26 cellular contexts compared by ENCODE assay signal in the genomic region with DNA sequence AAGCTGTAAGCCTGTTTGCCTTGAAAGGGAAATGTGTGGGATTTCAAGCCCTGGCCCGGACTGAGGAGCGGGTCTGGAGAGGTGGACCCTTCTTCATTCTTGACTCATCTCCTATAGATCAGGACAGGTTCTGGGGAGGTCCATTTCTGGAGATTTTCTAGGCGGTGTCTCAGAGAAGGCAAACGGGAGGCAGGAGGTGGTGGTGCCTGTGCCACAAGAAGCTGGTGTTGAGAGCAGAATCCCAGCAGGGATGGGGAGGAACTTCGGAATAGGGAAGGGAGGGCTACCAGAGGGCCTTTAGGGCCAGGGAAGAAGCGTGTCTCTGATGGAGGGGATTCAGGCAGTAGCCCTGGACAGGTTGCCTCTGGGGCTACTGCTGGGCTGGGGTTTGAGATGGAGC.
DNase-seq lines count a peak whose midpoint lies in the region; ATAC-seq and TF ChIP-seq lines count a peak whose summit lies in the region.
"Had no signal": no experiment of that assay in that cellular context is flagged by ENCODE, and none has a peak within 500 bp of the region (broad histone marks: within the 10 kb centered on the region; RNA-seq: fewer than 3 reads in every experiment).

No MANE protein-coding gene starts in this region.

- intact Hi-C loops in IMR-90 (cut with micrococcal nuclease) (loop anchor here (5.0 kb wide), 1 partner anchor 90 kb away; no protein-coding TSS in a partner anchor), upper lobe of right lung (cut with DNase I) (no loop called here)

- TF ChIP-seq RAD21 in IMR-90 (IDR thresholded peaks at IDR 0.05; ENCODE audit: low read length) = no peak

- in situ Hi-C loops in IMR-90 (cut with MboI; ENCODE audit: low sequenced_read_pairs) = loop anchor here (25.0 kb wide), 1 partner anchor 1655 kb away; a partner anchor contains a TSS

- peak overlapping the region; percentile 11; the same call in 1 of the 2 replicates for H3K18ac ChIP-seq in IMR-90 (ENCODE audit: low read depth, low read length)
- H3K18ac ChIP-seq in mesenchymal stem cell (ENCODE audit: low read depth in 1 of 2, low read length in 2 of 2) = no peak overlapping the region

- CTCF ChIA-PET in IMR-90 (lab: Yijun Ruan, JAX) = no interaction called here

- peak overlapping the region; percentile 4 to 54; a peak in 3 of 4 replicates for H4K8ac ChIP-seq in IMR-90 (ENCODE audit: low read depth in 2 of 2, low read length in 2 of 2)
- no peak overlapping the region for H4K8ac ChIP-seq in mesenchymal stem cell (ENCODE audit: low read length)

- no peak overlapping the region for H3K56ac ChIP-seq in IMR-90 (ENCODE audit: extremely low read depth, insufficient read depth, low read length)

- H3K14ac ChIP-seq in IMR-90 (replicated peaks; ENCODE audit: low read depth, low read length) (peak overlapping the region; percentile 29), mesenchymal stem cell (ENCODE audit: low read length in 2 of 2) (no peak overlapping the region)

- no peak overlapping the region for H3K4me2 ChIP-seq in IMR-90 (ENCODE audit: low read depth, low read length)
- no peak overlapping the region for H3K4me2 ChIP-seq in mesenchymal stem cell (ENCODE audit: low read length, poor library complexity, severe bottlenecking)

- no peak overlapping the region for H2AK9ac ChIP-seq in IMR-90 (replicated peaks; ENCODE audit: low read depth, low read length, poor library complexity)

- H2AK5ac ChIP-seq in IMR-90 (ENCODE audit: low read depth, low read length) (peak overlapping the region; percentile 70), mesenchymal stem cell (ENCODE audit: low read length, severe bottlenecking) (peak overlapping the region; percentile 80)

- peak overlapping the region; percentile 31; the same call in 1 of the 2 replicates for H4K5ac ChIP-seq in IMR-90 (ENCODE audit: low read depth, low read length)

- no peak overlapping the region for H2AFZ ChIP-seq in IMR-90 (replicated peaks; ENCODE audit: low read length, poor library complexity)
- no peak overlapping the region for H2AFZ ChIP-seq in mesenchymal stem cell (ENCODE audit: low read depth, low read length)

- peak overlapping the region in 1 of 2 experiments; percentile 14 for H2BK12ac ChIP-seq in mesenchymal stem cell (ENCODE audit: low read length in 2 of 2)

- H3K79me1 ChIP-seq in IMR-90 (ENCODE audit: low read depth in 1 of 2, low read length in 2 of 2) (peaks cover 56 to 81% of the 10 kb centered on the region in 2 experiments), mesenchymal stem cell (replicated peaks; ENCODE audit: low read length, poor library complexity, severe bottlenecking) (peaks cover 37% of the 10 kb centered on the region)

- peak overlapping the region; percentile 27 for H2BK20ac ChIP-seq in IMR-90 (ENCODE audit: low read depth, low read length)

- 100% methylated on average over 2 of the region's 6 CpGs; no CpG with 5 or more reads in 1 of the 2 experiments for WGBS in IMR-90 (ENCODE audit: extremely low coverage in 2 of 2, insufficient read length in 1 of 2), 2 experiments
- 98% methylated on average over 5 of the region's 6 CpGs for WGBS in mesenchymal stem cell

- H3K9me3 ChIP-seq in IMR-90 (ENCODE audit: control insufficient read depth, insufficient read depth, low read length) = no peaks in the 10 kb centered on the region
- H3K9me3 ChIP-seq in SJSA1 (replicated peaks) = no peaks in the 10 kb centered on the region
- H3K9me3 ChIP-seq in mesenchymal stem cell (ENCODE audit: control insufficient read depth, low read length) = no peaks in the 10 kb centered on the region
- H3K9me3 ChIP-seq in upper lobe of right lung = no peaks in the 10 kb centered on the region
- H3K9me3 ChIP-seq: MG63, SJCRH30 had no signal

- no peak for TF ChIP-seq POLR2A in IMR-90 (IDR thresholded peaks at IDR 0.05; ENCODE audit: low read depth, low read length)

- H3K27me3 ChIP-seq in IMR-90 (ENCODE audit: control insufficient read depth, insufficient read depth, low read length) (no peaks in the 10 kb centered on the region), SJSA1 (replicated peaks) (no peaks in the 10 kb centered on the region), mesenchymal stem cell (ENCODE audit: control insufficient read depth in 1 of 2, insufficient read depth in 1 of 2, low read length in 2 of 2) (no peaks in the 10 kb centered on the region), upper lobe of right lung (no peaks in the 10 kb centered on the region)
- H3K27me3 ChIP-seq: MG63, SJCRH30 had no signal

- ATAC-seq in IMR-90 (ENCODE audit: low read depth) (no peak), upper lobe of right lung (no peak), GM18873 (IDR thresholded peaks at IDR 0.05; ENCODE audit: low FRiP score, unreplicated experiment) (no peak), HG02970 (IDR thresholded peaks at IDR 0.05; ENCODE audit: low FRiP score, unreplicated experiment) (no peak)
- ATAC-seq: K562, PC-3, Right ventricle myocardium inferior had no signal

- peak overlapping the region; percentile 47 for H2BK5ac ChIP-seq in IMR-90 (ENCODE audit: low read depth, low read length, poor library complexity, severe bottlenecking)
- no peak overlapping the region for H2BK5ac ChIP-seq in mesenchymal stem cell (ENCODE audit: low read depth, low read length, poor library complexity, severe bottlenecking)

- no peak for TF ChIP-seq CTCF in IMR-90 (conservative IDR thresholded peaks at IDR 0.05; ENCODE audit: low read depth, low read length)
- no peak for TF ChIP-seq CTCF in upper lobe of right lung (IDR thresholded peaks at IDR 0.05)

- H3K4ac ChIP-seq in IMR-90 (ENCODE audit: low read depth, low read length) (peak overlapping the region; percentile 77), mesenchymal stem cell (ENCODE audit: low read depth in 1 of 2, low read length in 2 of 2) (no peak overlapping the region)

- H3K9ac ChIP-seq in IMR-90 (ENCODE audit: low read depth, low read length) (no peak overlapping the region), mesenchymal stem cell (ENCODE audit: low read length) (no peak overlapping the region)

- DNase-seq in IMR-90 (no peak), SJSA1 (ENCODE audit: low read depth in 1 of 2, low spot score in 2 of 2) (no peak), mesenchymal stem cell (no peak), upper lobe of right lung (peak; percentile 52)
- no peak for DNase-seq in activated CD8-positive, alpha-beta memory T cell treated with anti-CD3 and anti-CD28 coated beads, Interleukin-2, amount 50 U/mL, for 4 hours
- DNase-seq: CD8-positive, alpha-beta memory T cell; DMS 273 treated with DMSO at 0.1 percent for 48 hours; DMS79; EL; GF-D8; HCEC 1CT; MG63; NCI-H1105 treated with DMSO at 0.1 percent for 48 hours; NCI-H146; NCI-H1930; NCI-H2107; NCI-H524; NCI-H774; NK-92 treated with Interleukin-12 subunit alpha and Interleukin-12 subunit beta, amount 100 ng/mL, for 24 hours; PC-3; SJCRH30 had no signal

- POLR2A ChIA-PET in IMR-90 (lab: Charles Lee; ENCODE audit: unreplicated experiment) = no interaction called here

- peak overlapping the region; percentile 69; the same call in 1 of the 2 replicates for H3K23ac ChIP-seq in IMR-90 (ENCODE audit: low read depth, low read length)
- no peak overlapping the region for H3K23ac ChIP-seq in mesenchymal stem cell (ENCODE audit: low read length in 2 of 2)

- H3K36me3 ChIP-seq in IMR-90 (ENCODE audit: control insufficient read depth, insufficient read depth, low read length) (peaks cover 24% of the 10 kb centered on the region), SJSA1 (peaks cover 77% of the 10 kb centered on the region), mesenchymal stem cell (ENCODE audit: control insufficient read depth in 1 of 2, insufficient read depth in 2 of 2, low read depth in 1 of 2, low read length in 2 of 2) (peaks cover 31 to 37% of the 10 kb centered on the region in 2 experiments), upper lobe of right lung (no peaks in the 10 kb centered on the region)
- H3K36me3 ChIP-seq: SJCRH30 had no signal

- no TSS peak for BruUV-seq in IMR-90 (replicated peaks; lab: Mats Ljungman, UMichigan)

- peak overlapping the region; percentile 72 for H4K91ac ChIP-seq in IMR-90 (ENCODE audit: insufficient read depth, low read depth, low read length)
- H4K91ac ChIP-seq in mesenchymal stem cell (ENCODE audit: low read length) = no peak overlapping the region

- dilution Hi-C loops in IMR-90 (cut with HindIII; ENCODE audit: low sequenced_read_pairs, unreplicated experiment) = no loop called here

- H2BK120ac ChIP-seq in IMR-90 (ENCODE audit: low read depth, low read length) (peak overlapping the region; percentile 60), mesenchymal stem cell (ENCODE audit: low read depth, low read length) (no peak overlapping the region)

- H3K4me3 ChIP-seq in IMR-90 (ENCODE audit: insufficient read depth, low read depth, low read length) (no peak overlapping the region), SJSA1 (no peak overlapping the region), mesenchymal stem cell (ENCODE audit: insufficient read depth in 1 of 2, low read depth in 1 of 2, low read length in 2 of 2) (no peak overlapping the region), upper lobe of right lung (no peak overlapping the region)
- H3K4me3 ChIP-seq: K562, MG63, SJCRH30 had no signal

- peaks cover 8% of the 10 kb centered on the region; the same call in 1 of the 2 replicates for H4K20me1 ChIP-seq in IMR-90 (ENCODE audit: insufficient read depth, low read length)

- H2BK15ac ChIP-seq in IMR-90 (ENCODE audit: low read depth, low read length) = peak overlapping the region; percentile 47; the same call in 1 of the 3 replicates
- H2BK15ac ChIP-seq in mesenchymal stem cell (ENCODE audit: low read depth, poor library complexity, severe bottlenecking) = no peak overlapping the region

- H3K9me1 ChIP-seq in IMR-90 (ENCODE audit: insufficient read depth, low read length) = peaks cover 54% of the 10 kb centered on the region

- peaks cover 23% of the 10 kb centered on the region for H3K4me1 ChIP-seq in IMR-90 (ENCODE audit: control insufficient read depth, insufficient read depth, low read length)
- peaks cover 57% of the 10 kb centered on the region for H3K4me1 ChIP-seq in SJSA1 (replicated peaks)
- H3K4me1 ChIP-seq in mesenchymal stem cell (ENCODE audit: control insufficient read depth, insufficient read depth, low read depth, low read length) = peaks cover 6% of the 10 kb centered on the region
- H3K4me1 ChIP-seq in upper lobe of right lung = no peaks in the 10 kb centered on the region

- H3K27ac ChIP-seq in IMR-90 (ENCODE audit: insufficient read depth, low read length) (peak overlapping the region; percentile 16; the same call in 1 of the 2 replicates), SJSA1 (peak overlapping the region; percentile 63), mesenchymal stem cell (ENCODE audit: low read length, poor library complexity, severe bottlenecking) (no peak overlapping the region), upper lobe of right lung (no peak overlapping the region)
- H3K27ac ChIP-seq: C4-2B, SJCRH30 had no signal

TF ChIP-seq in IMR-90, 13 proteins besides CTCF, POLR2A, EP300 and RAD21 (continues in another document):
- TF ChIP-seq FOS (IDR thresholded peaks at IDR 0.05; ENCODE audit: low read depth, low read length) (no peak), SMC3 (IDR thresholded peaks at IDR 0.05; ENCODE audit: low read depth, low read length) (no peak), BHLHE40 (IDR thresholded peaks at IDR 0.05; ENCODE audit: low read depth, low read length) (no peak), MXI1 (IDR thresholded peaks at IDR 0.05; ENCODE audit: borderline replicate concordance, low read depth, low read length) (no peak)

Comparison
In these comparisons a context has a peak if more than half of its experiments do, and no peak if none do; other contexts are left out.
1. H3K27ac ChIP-seq: peak in IMR-90 (single experiment) and SJSA1 (single experiment); none in mesenchymal stem cell (single experiment) and upper lobe of right lung (single experiment).